ENCODE assay signal across 14 cellular contexts in the genomic region with DNA sequence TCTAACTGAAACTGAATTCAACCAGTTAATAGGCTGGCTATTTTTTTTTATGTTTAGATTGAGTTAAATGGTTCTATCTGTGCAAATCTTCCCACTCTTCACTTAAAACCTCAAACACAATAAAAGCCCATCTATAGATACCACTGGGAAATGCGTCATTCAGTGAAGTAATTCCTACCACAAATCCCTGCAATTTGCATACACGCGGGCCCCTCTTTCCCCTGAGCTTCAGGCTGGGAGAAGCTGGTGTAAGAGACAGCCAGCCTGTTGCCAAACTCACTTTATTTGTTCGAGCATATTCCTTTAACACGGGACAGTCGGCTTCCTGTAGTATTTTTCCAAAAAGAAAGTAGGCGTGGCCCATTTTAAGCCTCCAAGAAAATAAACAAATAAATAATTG. TPM values are rescaled to one million over a fixed set of nuclear protein-coding genes. Genes with fewer than 3 reads are reported as not detected.
DNase-seq lines count a peak whose midpoint lies in the region; ATAC-seq, FAIRE-seq and TF ChIP-seq lines count a peak whose summit lies in the region.
"Had no signal": no experiment of that assay in that cellular context is flagged by ENCODE, and none has a peak within 500 bp of the region (broad histone marks: within the 10 kb centered on the region; RNA-seq: fewer than 3 reads in every experiment).

No MANE protein-coding gene starts in this region.

- CTCF ChIA-PET in HEK293T (lab: Yijun Ruan, JAX) = no interaction called here

- no peak for ATAC-seq in GM19397 (IDR thresholded peaks at IDR 0.05; ENCODE audit: unreplicated experiment)
- ATAC-seq: activated CD4-positive, CD25-positive, alpha-beta regulatory T cell treated with anti-CD3 and anti-CD28 coated beads, Interleukin-2, amount 50 U/mL, for 24 hours; HCT116 had no signal

- H3K4me3 ChIP-seq in choroid plexus epithelial cell (ENCODE audit: low read depth, low read length) = no peak overlapping the region

- POLR2A ChIA-PET in HEK293T (lab: Yijun Ruan, JAX) = no interaction called here

- no peak for FAIRE-seq in frontal cortex (lab: Jason Lieb, UNC)

- no peak for TF ChIP-seq CTCF in choroid plexus epithelial cell (conservative IDR thresholded peaks at IDR 0.05; ENCODE audit: low read depth, low read length)

- DNase-seq in A172 (ENCODE audit: low spot score) (peak; percentile 16), COLO829 (ENCODE audit: low spot score) (peak; percentile 54), NOMO-1 treated with dmso at 0.1 percent for 144 hours (lab: John Stamatoyannopoulos, UW; ENCODE audit: unreplicated experiment) (peak; percentile 52), choroid plexus epithelial cell (ENCODE audit: low read depth) (peak; percentile 5), frontal cortex (ENCODE audit: low spot score in 2 of 2) (no peak), HEK293T (ENCODE audit: extremely low spot score) (no peak)
- DNase-seq in activated effector memory CD4-positive, alpha-beta T cell treated with anti-CD3 and anti-CD28 coated beads, Interleukin-2, amount 50 U/mL, for 16 hours = no peak
- DNase-seq: amygdala, head of caudate nucleus, NCI-H226, RPMI8226 had no signal

TF ChIP-seq in HEK293T, 16 proteins besides CTCF, POLR2A, EP300 and RAD21:
- TF ChIP-seq, protein P1, sequence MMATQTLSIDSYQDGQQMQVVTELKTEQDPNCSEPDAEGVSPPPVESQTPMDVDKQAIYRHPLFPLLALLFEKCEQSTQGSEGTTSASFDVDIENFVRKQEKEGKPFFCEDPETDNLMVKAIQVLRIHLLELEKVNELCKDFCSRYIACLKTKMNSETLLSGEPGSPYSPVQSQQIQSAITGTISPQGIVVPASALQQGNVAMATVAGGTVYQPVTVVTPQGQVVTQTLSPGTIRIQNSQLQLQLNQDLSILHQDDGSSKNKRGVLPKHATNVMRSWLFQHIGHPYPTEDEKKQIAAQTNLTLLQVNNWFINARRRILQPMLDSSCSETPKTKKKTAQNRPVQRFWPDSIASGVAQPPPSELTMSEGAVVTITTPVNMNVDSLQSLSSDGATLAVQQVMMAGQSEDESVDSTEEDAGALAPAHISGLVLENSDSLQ (IDR thresholded peaks at IDR 0.05) = no peak
- TF ChIP-seq BHLHE40 (IDR thresholded peaks at IDR 0.05; ENCODE audit: borderline replicate concordance) (no peak), FOXM1 (IDR thresholded peaks at IDR 0.05; ENCODE audit: borderline replicate concordance) (no peak), TARDBP (IDR thresholded peaks at IDR 0.05) (no peak), FOXK2 (IDR thresholded peaks at IDR 0.05) (no peak), FOXA1 (IDR thresholded peaks at IDR 0.05) (no peak), HDGF (IDR thresholded peaks at IDR 0.05; ENCODE audit: borderline replicate concordance) (no peak), ELF4 (IDR thresholded peaks at IDR 0.05) (no peak), NFRKB (IDR thresholded peaks at IDR 0.05) (no peak), SUZ12 (IDR thresholded peaks at IDR 0.05) (no peak), L3MBTL2 (conservative IDR thresholded peaks at IDR 0.05) (no peak)

RNA-seq across cellular contexts. Expression of gene MCTP2, which starts 26.0 kb away (rescaled TPM):
- total RNA-seq in A172 (2014; rRNA removed; shearing (Covaris generic)) = not detected in 2 replicates
- total RNA-seq in frontal cortex = 1.2 TPM

Comparison
In these comparisons a context has a peak if more than half of its experiments do, and no peak if none do; other contexts are left out.
1. DNase-seq: peak in A172 (single experiment), COLO829 (single experiment), NOMO-1 treated with dmso at 0.1 percent for 144 hours (single experiment) and choroid plexus epithelial cell (single experiment); none in frontal cortex (0 of 2), HEK293T (single experiment) and activated effector memory CD4-positive, alpha-beta T cell treated with anti-CD3 and anti-CD28 coated beads, Interleukin-2, amount 50 U/mL, for 16 hours (single experiment).